In the genomic region with DNA sequence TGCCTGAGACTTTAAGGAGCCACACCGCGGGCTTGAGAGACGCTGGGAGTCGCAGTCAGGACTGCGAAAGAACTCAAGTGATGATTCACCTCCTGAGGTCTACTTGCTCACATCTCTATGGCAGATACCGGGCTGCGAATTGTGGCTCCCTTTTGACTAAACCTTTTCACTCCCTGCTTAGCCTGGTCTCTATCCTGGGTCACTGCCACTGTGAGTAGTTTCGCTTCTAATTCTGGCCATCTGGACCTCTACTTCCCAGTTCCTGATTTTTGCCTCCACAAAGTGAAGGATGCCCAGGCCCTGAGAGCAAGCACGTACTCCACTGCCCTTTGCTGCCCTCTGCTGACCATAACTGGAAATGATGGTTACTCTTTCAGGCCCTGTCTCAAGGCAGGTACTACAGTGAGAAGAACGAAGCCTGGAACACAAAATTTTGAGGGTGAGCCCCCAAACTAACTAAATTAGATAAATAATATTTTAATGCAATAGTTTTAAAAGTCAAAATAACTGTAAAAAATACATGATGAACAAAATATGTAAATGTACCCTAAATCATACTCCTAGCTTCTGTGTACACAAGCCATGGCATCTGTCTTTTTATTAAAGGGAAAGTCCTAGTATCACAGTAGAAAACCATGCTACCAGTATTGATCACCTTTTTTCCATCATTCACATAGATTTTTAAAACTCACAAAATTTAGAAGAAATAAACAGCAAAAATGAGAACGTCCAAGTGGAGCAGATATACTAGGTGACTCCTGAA, we compare ENCODE assay signal across 8 cellular contexts. TPM values are rescaled to one million over a fixed set of nuclear protein-coding genes. Genes with fewer than 3 reads are reported as not detected.
DNase-seq lines count a peak whose midpoint lies in the region; ATAC-seq and TF ChIP-seq lines count a peak whose summit lies in the region.

No MANE protein-coding gene starts in this region.

- H3K27ac ChIP-seq in foreskin keratinocyte (no peak overlapping the region), substantia nigra (ENCODE audit: low read depth, low read length, poor library complexity, severe bottlenecking) (no peak overlapping the region)

- ATAC-seq in GM21619 (IDR thresholded peaks at IDR 0.05; ENCODE audit: unreplicated experiment) (peak; percentile 93), foreskin keratinocyte (peak; percentile 95)

- no peaks in the 10 kb centered on the region for H3K27me3 ChIP-seq in foreskin keratinocyte

- TF ChIP-seq CTCF in foreskin keratinocyte (conservative IDR thresholded peaks at IDR 0.05): peak; percentile 84

- H3K4me3 ChIP-seq in Jurkat, Clone E6-1 (ENCODE audit: low read length): no peak overlapping the region

- DNase-seq in Daoy (ENCODE audit: low read depth): peak; percentile 69
- peak; percentile 52 for DNase-seq in Jurkat, Clone E6-1 (ENCODE audit: low read depth, low spot score)
- DNase-seq in SHP77 (lab: John Stamatoyannopoulos, UW): peak; percentile 68 to 71
- peak; percentile 40 for DNase-seq in activated effector memory CD4-positive, alpha-beta T cell treated with Interleukin-2 at 50 U/mL for 16 hours
- DNase-seq in foreskin keratinocyte: peak; percentile 45 to 71
- DNase-seq in non-pigmented ciliary epithelial cell (ENCODE audit: low read depth): peak; percentile 56
- peak in 47 of 49 donors; percentile 2 to 85 (median 57) for DNase-seq in substantia nigra (lab: John Stamatoyannopoulos, UW)

- peaks cover 3% of the 10 kb centered on the region for H3K4me1 ChIP-seq in foreskin keratinocyte

RNA-seq across cellular contexts. Expression of a gene that starts 16.7 kb away (rescaled TPM):
- total RNA-seq in Daoy (2014; rRNA removed; shearing (Covaris generic)): 83.2 and 84.8 TPM in 2 replicates
- polyA plus RNA-seq in Jurkat, Clone E6-1 (2012; ENCODE audit: insufficient read depth, insufficient read length): 136 TPM
- 56.0 and 75.7 TPM in 2 replicates for total RNA-seq in foreskin keratinocyte
- 51.6 and 74.6 TPM in 2 replicates for polyA plus RNA-seq in foreskin keratinocyte
